ENCODE assay signal across 13 cellular contexts in the genomic region with DNA sequence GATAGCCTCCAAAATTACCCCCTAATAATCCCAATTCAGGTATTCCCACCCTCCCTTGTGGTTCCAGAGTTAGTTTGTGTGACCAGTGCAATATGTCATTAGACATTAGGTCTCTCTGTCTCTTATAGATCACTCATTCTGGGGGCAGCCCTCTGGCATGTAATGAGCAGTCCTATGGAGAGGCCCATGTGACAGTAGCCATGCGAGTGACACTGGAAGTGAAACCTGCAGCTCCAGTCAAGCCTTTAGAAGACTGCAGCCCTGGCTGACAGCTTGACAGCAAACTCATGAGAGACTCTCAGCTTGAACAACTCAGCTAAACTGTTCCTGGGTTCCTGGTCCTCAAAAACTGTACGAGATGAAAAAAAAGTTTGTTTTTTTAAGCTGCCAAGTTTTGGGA. TPM values are rescaled to one million over a fixed set of nuclear protein-coding genes. Genes with fewer than 3 reads are reported as not detected.
DNase-seq lines count a peak whose midpoint lies in the region; ATAC-seq and TF ChIP-seq lines count a peak whose summit lies in the region.
"Had no signal": no experiment of that assay in that cellular context is flagged by ENCODE, and none has a peak within 500 bp of the region (broad histone marks: within the 10 kb centered on the region; RNA-seq: fewer than 3 reads in every experiment).

No MANE protein-coding gene starts in this region.

- peaks cover 17% of the 10 kb centered on the region for H3K27me3 Mint-ChIP-seq in stimulated activated memory B cell treated with anti-CD40 and anti-IgM and Interleukin-4, amounts not matched to agents 10 μg/mL and 1 μg/mL and 100 μg/mL, for 72 hours
- H3K27me3 Mint-ChIP-seq: stimulated activated naive CD8-positive, alpha-beta T cell treated with anti-CD3 and anti-CD28 coated beads, Interleukin-15, amount 100 ng/mL, for 72 hours had no signal

- no peak overlapping the region for H3K27ac Mint-ChIP-seq in stimulated activated memory B cell treated with anti-CD40 and anti-IgM and Interleukin-4, amounts not matched to agents 10 μg/mL and 1 μg/mL and 100 μg/mL, for 72 hours
- no peak overlapping the region for H3K27ac Mint-ChIP-seq in activated naive CD4-positive, alpha-beta T cell treated with anti-CD3 and anti-CD28 coated beads, Interleukin-2, amount 50 U/mL, for 72 hours
- H3K27ac Mint-ChIP-seq: neural progenitor cell had no signal

- H3K4me3 Mint-ChIP-seq in stimulated activated memory B cell treated with anti-CD40 and anti-IgM and Interleukin-4, amounts not matched to agents 10 μg/mL and 1 μg/mL and 100 μg/mL, for 72 hours, result no peak overlapping the region
- H3K4me3 Mint-ChIP-seq: neural progenitor cell; stimulated activated naive CD8-positive, alpha-beta T cell treated with anti-CD3 and anti-CD28 coated beads, Interleukin-15, amount 100 ng/mL, for 72 hours had no signal

- no peak for DNase-seq in activated naive CD4-positive, alpha-beta T cell treated with anti-CD3 and anti-CD28 coated beads, Interleukin-2, amount 50 U/mL, for 72 hours (ENCODE audit: low spot score in 2 of 2)
- no peak for DNase-seq in NCI-H446 treated with DMSO at 0.1 percent for 48 hours (lab: John Stamatoyannopoulos, UW)
- DNase-seq: body of pancreas; erythroblast; NCI-H345; stimulated activated naive CD8-positive, alpha-beta T cell treated with anti-CD3 and anti-CD28 coated beads, Interleukin-15, amount 100 ng/mL, for 72 hours; T-helper 1 cell had no signal

- H3K4me1 Mint-ChIP-seq in stimulated activated memory B cell treated with anti-CD40 and anti-IgM and Interleukin-4, amounts not matched to agents 10 μg/mL and 1 μg/mL and 100 μg/mL, for 72 hours, result peaks cover 7% of the 10 kb centered on the region
- H3K4me1 Mint-ChIP-seq: stimulated activated naive CD8-positive, alpha-beta T cell treated with anti-CD3 and anti-CD28 coated beads, Interleukin-15, amount 100 ng/mL, for 72 hours had no signal

- H3K9me3 Mint-ChIP-seq in stimulated activated memory B cell treated with anti-CD40 and anti-IgM and Interleukin-4, amounts not matched to agents 10 μg/mL and 1 μg/mL and 100 μg/mL, for 72 hours, result no peaks in the 10 kb centered on the region
- no peaks in the 10 kb centered on the region for H3K9me3 Mint-ChIP-seq in activated naive CD4-positive, alpha-beta T cell treated with anti-CD3 and anti-CD28 coated beads, Interleukin-2, amount 50 U/mL, for 72 hours
- H3K9me3 Mint-ChIP-seq: neural progenitor cell; stimulated activated naive CD8-positive, alpha-beta T cell treated with anti-CD3 and anti-CD28 coated beads, Interleukin-15, amount 100 ng/mL, for 72 hours had no signal

- H3K36me3 Mint-ChIP-seq in stimulated activated memory B cell treated with anti-CD40 and anti-IgM and Interleukin-4, amounts not matched to agents 10 μg/mL and 1 μg/mL and 100 μg/mL, for 72 hours, result no peaks in the 10 kb centered on the region
- no peaks in the 10 kb centered on the region for H3K36me3 Mint-ChIP-seq in activated naive CD4-positive, alpha-beta T cell treated with anti-CD3 and anti-CD28 coated beads, Interleukin-2, amount 50 U/mL, for 72 hours
- H3K36me3 Mint-ChIP-seq: neural progenitor cell had no signal

- peak; percentile 74 for ATAC-seq in GM19035 (IDR thresholded peaks at IDR 0.05; ENCODE audit: unreplicated experiment)
- peak; percentile 87 for ATAC-seq in HG02642 (IDR thresholded peaks at IDR 0.05; ENCODE audit: poor library complexity, unreplicated experiment)
- peak; percentile 79 for ATAC-seq in HG03457 (IDR thresholded peaks at IDR 0.05; ENCODE audit: unreplicated experiment)
- peak; percentile 77 for ATAC-seq in stimulated activated memory B cell treated with anti-CD40 and anti-IgM and Interleukin-4, amounts not matched to agents 10 μg/mL and 1 μg/mL and 100 μg/mL, for 72 hours
- ATAC-seq in SK-N-SH treated with all-trans-retinoic acid at 6 μM for 48 hours, result no peak
- ATAC-seq in activated naive CD4-positive, alpha-beta T cell treated with anti-CD3 and anti-CD28 coated beads, Interleukin-2, amount 50 U/mL, for 72 hours, result no peak
- ATAC-seq: body of pancreas; stimulated activated naive CD8-positive, alpha-beta T cell treated with anti-CD3 and anti-CD28 coated beads, Interleukin-15, amount 100 ng/mL, for 72 hours had no signal

TF ChIP-seq in SK-N-SH treated with all-trans-retinoic acid at 6 μM for 48 hours, 23 proteins besides CTCF, POLR2A, EP300 and RAD21:
- no peak for TF ChIP-seq BACH2 (CRISPR knock-in tag; IDR thresholded peaks at IDR 0.05; ENCODE audit: borderline replicate concordance)
- no peak for TF ChIP-seq OSR1 (CRISPR knock-in tag; IDR thresholded peaks at IDR 0.05)
- no peak for TF ChIP-seq TOX (CRISPR knock-in tag; IDR thresholded peaks at IDR 0.05; ENCODE audit: borderline replicate concordance)
- TF ChIP-seq PPARA (CRISPR knock-in tag; IDR thresholded peaks at IDR 0.05; ENCODE audit: borderline replicate concordance), result no peak
- no peak for TF ChIP-seq ZNF70 (CRISPR knock-in tag; IDR thresholded peaks at IDR 0.05)
- no peak for TF ChIP-seq CSDC2 (CRISPR knock-in tag; IDR thresholded peaks at IDR 0.05)
- no peak for TF ChIP-seq RARB (CRISPR knock-in tag; IDR thresholded peaks at IDR 0.05)
- no peak for TF ChIP-seq ZC3H10 (CRISPR knock-in tag; IDR thresholded peaks at IDR 0.05)
- TF ChIP-seq ZNF8 (CRISPR knock-in tag; IDR thresholded peaks at IDR 0.05), result no peak
- no peak for TF ChIP-seq ZFP30 (CRISPR knock-in tag; IDR thresholded peaks at IDR 0.05)
- TF ChIP-seq ESRRG (CRISPR knock-in tag; IDR thresholded peaks at IDR 0.05), result no peak
- no peak for TF ChIP-seq ARNTL (CRISPR knock-in tag; IDR thresholded peaks at IDR 0.05; ENCODE audit: borderline replicate concordance, low read depth)
- TF ChIP-seq, protein P1, sequence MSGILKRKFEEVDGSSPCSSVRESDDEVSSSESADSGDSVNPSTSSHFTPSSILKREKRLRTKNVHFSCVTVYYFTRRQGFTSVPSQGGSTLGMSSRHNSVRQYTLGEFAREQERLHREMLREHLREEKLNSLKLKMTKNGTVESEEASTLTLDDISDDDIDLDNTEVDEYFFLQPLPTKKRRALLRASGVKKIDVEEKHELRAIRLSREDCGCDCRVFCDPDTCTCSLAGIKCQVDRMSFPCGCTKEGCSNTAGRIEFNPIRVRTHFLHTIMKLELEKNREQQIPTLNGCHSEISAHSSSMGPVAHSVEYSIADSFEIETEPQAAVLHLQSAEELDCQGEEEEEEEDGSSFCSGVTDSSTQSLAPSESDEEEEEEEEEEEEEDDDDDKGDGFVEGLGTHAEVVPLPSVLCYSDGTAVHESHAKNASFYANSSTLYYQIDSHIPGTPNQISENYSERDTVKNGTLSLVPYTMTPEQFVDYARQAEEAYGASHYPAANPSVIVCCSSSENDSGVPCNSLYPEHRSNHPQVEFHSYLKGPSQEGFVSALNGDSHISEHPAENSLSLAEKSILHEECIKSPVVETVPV (CRISPR knock-in tag; IDR thresholded peaks at IDR 0.05), result no peak
- TF ChIP-seq, protein P2, sequence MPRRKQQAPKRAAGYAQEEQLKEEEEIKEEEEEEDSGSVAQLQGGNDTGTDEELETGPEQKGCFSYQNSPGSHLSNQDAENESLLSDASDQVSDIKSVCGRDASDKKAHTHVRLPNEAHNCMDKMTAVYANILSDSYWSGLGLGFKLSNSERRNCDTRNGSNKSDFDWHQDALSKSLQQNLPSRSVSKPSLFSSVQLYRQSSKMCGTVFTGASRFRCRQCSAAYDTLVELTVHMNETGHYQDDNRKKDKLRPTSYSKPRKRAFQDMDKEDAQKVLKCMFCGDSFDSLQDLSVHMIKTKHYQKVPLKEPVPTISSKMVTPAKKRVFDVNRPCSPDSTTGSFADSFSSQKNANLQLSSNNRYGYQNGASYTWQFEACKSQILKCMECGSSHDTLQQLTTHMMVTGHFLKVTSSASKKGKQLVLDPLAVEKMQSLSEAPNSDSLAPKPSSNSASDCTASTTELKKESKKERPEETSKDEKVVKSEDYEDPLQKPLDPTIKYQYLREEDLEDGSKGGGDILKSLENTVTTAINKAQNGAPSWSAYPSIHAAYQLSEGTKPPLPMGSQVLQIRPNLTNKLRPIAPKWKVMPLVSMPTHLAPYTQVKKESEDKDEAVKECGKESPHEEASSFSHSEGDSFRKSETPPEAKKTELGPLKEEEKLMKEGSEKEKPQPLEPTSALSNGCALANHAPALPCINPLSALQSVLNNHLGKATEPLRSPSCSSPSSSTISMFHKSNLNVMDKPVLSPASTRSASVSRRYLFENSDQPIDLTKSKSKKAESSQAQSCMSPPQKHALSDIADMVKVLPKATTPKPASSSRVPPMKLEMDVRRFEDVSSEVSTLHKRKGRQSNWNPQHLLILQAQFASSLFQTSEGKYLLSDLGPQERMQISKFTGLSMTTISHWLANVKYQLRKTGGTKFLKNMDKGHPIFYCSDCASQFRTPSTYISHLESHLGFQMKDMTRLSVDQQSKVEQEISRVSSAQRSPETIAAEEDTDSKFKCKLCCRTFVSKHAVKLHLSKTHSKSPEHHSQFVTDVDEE (CRISPR knock-in tag; IDR thresholded peaks at IDR 0.05), result no peak
- TF ChIP-seq, protein P3, sequence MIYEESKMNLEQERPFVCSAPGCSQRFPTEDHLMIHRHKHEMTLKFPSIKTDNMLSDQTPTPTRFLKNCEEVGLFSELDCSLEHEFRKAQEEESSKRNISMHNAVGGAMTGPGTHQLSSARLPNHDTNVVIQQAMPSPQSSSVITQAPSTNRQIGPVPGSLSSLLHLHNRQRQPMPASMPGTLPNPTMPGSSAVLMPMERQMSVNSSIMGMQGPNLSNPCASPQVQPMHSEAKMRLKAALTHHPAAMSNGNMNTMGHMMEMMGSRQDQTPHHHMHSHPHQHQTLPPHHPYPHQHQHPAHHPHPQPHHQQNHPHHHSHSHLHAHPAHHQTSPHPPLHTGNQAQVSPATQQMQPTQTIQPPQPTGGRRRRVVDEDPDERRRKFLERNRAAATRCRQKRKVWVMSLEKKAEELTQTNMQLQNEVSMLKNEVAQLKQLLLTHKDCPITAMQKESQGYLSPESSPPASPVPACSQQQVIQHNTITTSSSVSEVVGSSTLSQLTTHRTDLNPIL (CRISPR knock-in tag; IDR thresholded peaks at IDR 0.05; ENCODE audit: low read depth), result no peak
- TF ChIP-seq ISL1 (CRISPR knock-in tag; IDR thresholded peaks at IDR 0.05), result no peak

RNA-seq across cellular contexts. Expression of a gene that starts 54.0 kb away (rescaled TPM):
- not detected for total RNA-seq in activated naive CD4-positive, alpha-beta T cell treated with anti-CD3 and anti-CD28 coated beads, Interleukin-2, amount 50 U/mL, for 72 hours
- total RNA-seq: body of pancreas had no signal

Comparison
In these comparisons a context has a peak if more than half of its experiments do, and no peak if none do; other contexts are left out.
1. ATAC-seq: peak in GM19035 (single experiment), HG02642 (single experiment), HG03457 (single experiment) and stimulated activated memory B cell treated with anti-CD40 and anti-IgM and Interleukin-4, amounts not matched to agents 10 μg/mL and 1 μg/mL and 100 μg/mL, for 72 hours (single experiment); none in SK-N-SH treated with all-trans-retinoic acid at 6 μM for 48 hours (single experiment) and activated naive CD4-positive, alpha-beta T cell treated with anti-CD3 and anti-CD28 coated beads, Interleukin-2, amount 50 U/mL, for 72 hours (0 of 2).